8 cellular contexts compared by ENCODE assay signal in genomic region chr7:40134428-40135423, GRCh38. TPM values are rescaled to one million over a fixed set of nuclear protein-coding genes. Genes with fewer than 3 reads are reported as not detected.
DNase-seq lines count a peak whose midpoint lies in the region; ATAC-seq, FAIRE-seq and TF ChIP-seq lines count a peak whose summit lies in the region.

Gene MPLKIP (minus strand): TSS chr7:40134622. CDS start chr7:40134567, 55 bp downstream.
Gene SUGCT (plus strand): TSS chr7:40135005.

- H3K4me3 Mint-ChIP-seq in naive thymus-derived CD8-positive, alpha-beta T cell: peak within 1 kb of the TSS; percentile 90 to 100 (median 99)
- peak within 1 kb of the TSS; percentile 91 to 92 for H3K4me3 Mint-ChIP-seq in stimulated activated naive B cell treated with anti-CD40 and anti-IgM and Interleukin-4, amounts not matched to agents 10 μg/mL and 1 μg/mL and 100 μg/mL, for 72 hours

- peak within 1 kb of the TSS; percentile 95 for H3K4me3 ChIP-seq in fibroblast of mammary gland (ENCODE audit: control insufficient read depth, low read depth, low read length)

- peaks cover 4% of the 10 kb centered on the region for H3K9me3 ChIP-seq in KOPT-K1 (ENCODE audit: insufficient read depth, low read length, poor library complexity, severe bottlenecking)

- TF ChIP-seq CTCF in fibroblast of mammary gland (conservative IDR thresholded peaks at IDR 0.05; ENCODE audit: control insufficient read depth, insufficient read depth, low read depth, low read length): peak; percentile 41

- H3K4me1 Mint-ChIP-seq in naive thymus-derived CD8-positive, alpha-beta T cell: peaks cover 10 to 45% (median 36%) of the 10 kb centered on the region in 4 donors
- peaks cover 5 to 13% of the 10 kb centered on the region in 2 donors for H3K4me1 Mint-ChIP-seq in stimulated activated naive B cell treated with anti-CD40 and anti-IgM and Interleukin-4, amounts not matched to agents 10 μg/mL and 1 μg/mL and 100 μg/mL, for 72 hours

- POLR2A ChIA-PET in naive thymus-derived CD8-positive, alpha-beta T cell (lab: Charles Lee): interaction anchor here (0.5 to 4.2 kb wide), 11 partner anchors 9 to 1217 kb away, joined by 3 to 43 read pairs (median 3); partner anchors contain the start of gene CDK13

- H3K9me3 Mint-ChIP-seq in naive thymus-derived CD8-positive, alpha-beta T cell: no peaks in the 10 kb centered on the region
- H3K9me3 Mint-ChIP-seq in stimulated activated naive B cell treated with anti-CD40 and anti-IgM and Interleukin-4, amounts not matched to agents 10 μg/mL and 1 μg/mL and 100 μg/mL, for 72 hours: peaks cover 0 to 4% of the 10 kb centered on the region in 2 donors

- peak; percentile 91 for ATAC-seq in GM21825 (IDR thresholded peaks at IDR 0.05; ENCODE audit: unreplicated experiment)
- peak; percentile 83 to 88 for ATAC-seq in naive thymus-derived CD8-positive, alpha-beta T cell
- peak; percentile 88 to 89 for ATAC-seq in stimulated activated naive B cell treated with anti-CD40 and anti-IgM and Interleukin-4, amounts not matched to agents 10 μg/mL and 1 μg/mL and 100 μg/mL, for 72 hours (replicated peaks)

- FAIRE-seq in RCC 7860 (lab: Jason Lieb, UNC): no peak

- H3K36me3 ChIP-seq in KOPT-K1 (ENCODE audit: insufficient read depth, low read length): peaks cover 31% of the 10 kb centered on the region

- H3K36me3 Mint-ChIP-seq in naive thymus-derived CD8-positive, alpha-beta T cell: peaks cover 0 to 6% (median 6%) of the 10 kb centered on the region in 3 donors
- H3K36me3 Mint-ChIP-seq in stimulated activated naive B cell treated with anti-CD40 and anti-IgM and Interleukin-4, amounts not matched to agents 10 μg/mL and 1 μg/mL and 100 μg/mL, for 72 hours: peaks cover 0 to 4% of the 10 kb centered on the region in 2 donors

- peaks cover 0 to 10% (median 2%) of the 10 kb centered on the region in 5 donors for H3K27me3 Mint-ChIP-seq in naive thymus-derived CD8-positive, alpha-beta T cell
- H3K27me3 Mint-ChIP-seq in stimulated activated naive B cell treated with anti-CD40 and anti-IgM and Interleukin-4, amounts not matched to agents 10 μg/mL and 1 μg/mL and 100 μg/mL, for 72 hours: peaks cover 4 to 13% of the 10 kb centered on the region in 2 donors

- DNase-seq in EH (ENCODE audit: low read depth) (peak; percentile 84), RCC 7860 (ENCODE audit: low spot score) (peak; percentile 76), fibroblast of mammary gland (ENCODE audit: low read depth) (peak; percentile 85)
- peak; percentile 73 to 81 for DNase-seq in activated T-helper 1 cell treated with anti-CD3 and anti-CD28 coated beads, Interleukin-2, amount 50 U/mL, for 16 hours (ENCODE audit: low read depth in 1 of 2, low spot score in 1 of 2)
- DNase-seq in naive thymus-derived CD8-positive, alpha-beta T cell: peak; percentile 75 to 99 (median 88)
- DNase-seq in stimulated activated naive B cell treated with anti-CD40 and anti-IgM and Interleukin-4, amounts not matched to agents 10 μg/mL and 1 μg/mL and 100 μg/mL, for 72 hours: peak; percentile 82

- H3K27ac ChIP-seq in KOPT-K1 (ENCODE audit: low read depth, low read length, poor library complexity, severe bottlenecking): peak within 1 kb of the TSS; percentile 84

- H3K27ac Mint-ChIP-seq in naive thymus-derived CD8-positive, alpha-beta T cell: peak within 1 kb of the TSS; percentile 92 to 99 (median 98)
- peak within 1 kb of the TSS; percentile 98 for H3K27ac Mint-ChIP-seq in stimulated activated naive B cell treated with anti-CD40 and anti-IgM and Interleukin-4, amounts not matched to agents 10 μg/mL and 1 μg/mL and 100 μg/mL, for 72 hours

RNA-seq across cellular contexts. Expression of gene MPLKIP, which starts in this region (rescaled TPM):
- total RNA-seq in naive thymus-derived CD8-positive, alpha-beta T cell: 10 to 100 TPM; 38.6 to 41.0 TPM
- 10 to 100 TPM; 55.7 to 66.9 (median 61.5) TPM for polyA plus RNA-seq in naive thymus-derived CD8-positive, alpha-beta T cell

RNA-seq across cellular contexts. Expression of gene SUGCT, which starts in this region (rescaled TPM):
- total RNA-seq in naive thymus-derived CD8-positive, alpha-beta T cell: 1 to 10 TPM; 2.1 to 3.6 TPM
- polyA plus RNA-seq in naive thymus-derived CD8-positive, alpha-beta T cell: 1 to 10 TPM; 1.3 to 3.0 (median 1.6) TPM

Comparison
In these comparisons a context has a peak if more than half of its experiments do, and no peak if none do; other contexts are left out.
1. Peak in every context shown above with its lines: DNase-seq, ATAC-seq, H3K4me3 ChIP-seq and H3K27ac ChIP-seq.